Comparison of ENCODE assay signal across 1 cellular context in genomic region chr22:21634844-21635243, GRCh38.
TF ChIP-seq lines count a peak whose summit lies in the region.

No MANE protein-coding gene starts in this region.

TF ChIP-seq in K562, 482 proteins besides CTCF, POLR2A, EP300 and RAD21:
- TF ChIP-seq CLOCK (CRISPR knock-in tag; IDR thresholded peaks at IDR 0.05; ENCODE audit: borderline replicate concordance): no peak
- 0 out of 2 replicates have a peak, but pooled peaks have one; percentile 18 for TF ChIP-seq HMGXB4 (CRISPR knock-in tag; IDR thresholded peaks at IDR 0.05)
- TF ChIP-seq CHD2 (IDR thresholded peaks at IDR 0.05; ENCODE audit: low read depth, low read length): 0 out of 2 replicates have a peak, but pooled peaks have one; percentile 34
